ENCODE assay signal across 27 cellular contexts in the genomic region with DNA sequence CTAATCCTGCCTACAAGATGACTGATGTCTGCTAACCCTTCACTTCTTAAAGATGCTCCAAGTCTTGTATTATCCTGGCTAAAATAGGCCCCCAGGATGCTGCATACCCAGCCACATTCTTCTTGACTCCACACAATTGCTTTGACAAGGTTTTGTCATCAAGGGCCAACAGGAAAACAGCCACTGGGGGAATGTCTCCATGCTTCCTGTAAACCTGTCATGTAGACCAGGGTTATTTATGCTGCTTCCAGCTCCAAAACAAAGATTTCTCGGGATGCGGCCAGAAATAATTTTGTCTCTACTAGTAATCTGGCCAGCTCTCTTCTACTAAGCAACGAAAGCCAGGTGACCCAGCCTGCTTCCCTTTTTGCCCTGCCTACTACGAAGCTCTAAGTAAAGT. TPM values are rescaled to one million over a fixed set of nuclear protein-coding genes. Genes with fewer than 3 reads are reported as not detected.
DNase-seq lines count a peak whose midpoint lies in the region; ATAC-seq and TF ChIP-seq lines count a peak whose summit lies in the region.
"Had no signal": no experiment of that assay in that cellular context is flagged by ENCODE, and none has a peak within 500 bp of the region (broad histone marks: within the 10 kb centered on the region; RNA-seq: fewer than 3 reads in every experiment).

No MANE protein-coding gene starts in this region.

- H3K9ac ChIP-seq in IMR-90 (ENCODE audit: low read depth, low read length) (no peak overlapping the region), neural progenitor cell (no peak overlapping the region)

- no peak overlapping the region for H3K4me2 ChIP-seq in IMR-90 (ENCODE audit: low read depth, low read length)
- H3K4me2 ChIP-seq in neural progenitor cell, result peak overlapping the region; percentile 39

- peaks cover 5% of the 10 kb centered on the region for H3K36me3 Mint-ChIP-seq in neural progenitor cell
- H3K36me3 Mint-ChIP-seq: CD4-positive, CD25-positive, alpha-beta regulatory T cell; memory B cell had no signal

- no peak overlapping the region for H3K4me3 Mint-ChIP-seq in neural progenitor cell
- H3K4me3 Mint-ChIP-seq: activated CD4-positive, alpha-beta T cell treated with anti-CD3 and anti-CD28 coated beads for 36 hours; CD4-positive, CD25-positive, alpha-beta regulatory T cell; memory B cell; type B pancreatic cell had no signal

- H4K91ac ChIP-seq in IMR-90 (ENCODE audit: insufficient read depth, low read depth, low read length), result no peak overlapping the region; the same call in 1 of the 2 replicates

- no peak overlapping the region for H2AK5ac ChIP-seq in IMR-90 (ENCODE audit: low read depth, low read length)

- no peak overlapping the region for H4K5ac ChIP-seq in IMR-90 (ENCODE audit: low read depth, low read length)

- H3K79me2 ChIP-seq in neural progenitor cell (ENCODE audit: low read depth), result no peaks in the 10 kb centered on the region

- H3K27ac ChIP-seq in IMR-90 (ENCODE audit: insufficient read depth, low read length), result no peak overlapping the region
- H3K27ac ChIP-seq in neural progenitor cell, result no peak overlapping the region
- H3K27ac ChIP-seq in gastroesophageal sphincter, result no peak overlapping the region

- H2AK9ac ChIP-seq in IMR-90 (replicated peaks; ENCODE audit: low read depth, low read length, poor library complexity), result no peak overlapping the region

- H3F3A ChIP-seq in neural progenitor cell (ENCODE audit: low read depth), result peaks cover 53% of the 10 kb centered on the region

- BruUV-seq in IMR-90 (replicated peaks; lab: Mats Ljungman, UMichigan), result no TSS peak

- POLR2A ChIA-PET in IMR-90 (lab: Charles Lee; ENCODE audit: unreplicated experiment), result no interaction called here

- DNase-seq in A172 (ENCODE audit: low spot score) (peak; percentile 74), IMR-90 (no peak), dermis blood vessel endothelial cell (peak; percentile 43), neural progenitor cell (ENCODE audit: low spot score) (no peak), OCI-M2 (lab: John Stamatoyannopoulos, UW; ENCODE audit: unreplicated experiment) (no peak), DMS53 (lab: John Stamatoyannopoulos, UW) (no peak)
- no peak for DNase-seq in activated CD4-positive, alpha-beta T cell treated with anti-CD3 and anti-CD28 coated beads, Interleukin-2, amount 50 U/mL, for 4 hours
- DNase-seq: activated CD4-positive, alpha-beta T cell treated with anti-CD3 and anti-CD28 coated beads for 36 hours; activated naive CD4-positive, alpha-beta T cell treated with anti-CD3 and anti-CD28 coated beads, Interleukin-2, amount 50 U/mL, for 16 hours; AML-193; amygdala; Calu3; CD4-positive, CD25-positive, alpha-beta regulatory T cell; effector CD8-positive, alpha-beta T cell; NCI-H146; NCI-H2107; NCI-H345; NCI-H69; stimulated activated CD4-positive, alpha-beta T cell treated with anti-CD3 and anti-CD28 coated beads, Interleukin-15, amount 100 ng/mL, for 24 hours; stimulated activated CD4-positive, alpha-beta T cell treated with anti-CD3 and anti-CD28 coated beads, Interleukin-4, amount 100 ng/mL, for 4 hours; SW 1271 had no signal

- no peaks in the 10 kb centered on the region for H3K27me3 Mint-ChIP-seq in neural progenitor cell (ENCODE audit: insufficient read depth, low read depth)
- H3K27me3 Mint-ChIP-seq: activated CD4-positive, alpha-beta T cell treated with anti-CD3 and anti-CD28 coated beads for 36 hours; CD4-positive, CD25-positive, alpha-beta regulatory T cell; type B pancreatic cell had no signal

- no peaks in the 10 kb centered on the region for H3K9me3 ChIP-seq in IMR-90 (ENCODE audit: control insufficient read depth, insufficient read depth, low read length)
- H3K9me3 ChIP-seq in neural progenitor cell (ENCODE audit: low read depth), result no peaks in the 10 kb centered on the region
- H3K9me3 ChIP-seq in gastroesophageal sphincter, result no peaks in the 10 kb centered on the region

- no peak overlapping the region for H2BK5ac ChIP-seq in IMR-90 (ENCODE audit: low read depth, low read length, poor library complexity, severe bottlenecking)

- in situ Hi-C loops in IMR-90 (cut with MboI; ENCODE audit: low sequenced_read_pairs), result no loop called here

- H3K79me1 ChIP-seq in IMR-90 (ENCODE audit: low read depth in 1 of 2, low read length in 2 of 2), result peaks cover 50 to 97% of the 10 kb centered on the region in 2 experiments

- no peak for TF ChIP-seq RAD21 in IMR-90 (IDR thresholded peaks at IDR 0.05; ENCODE audit: low read length)

- H4K20me1 ChIP-seq in IMR-90 (ENCODE audit: insufficient read depth, low read length) (peaks cover 23% of the 10 kb centered on the region; the same call in 1 of the 2 replicates), neural progenitor cell (ENCODE audit: low read depth) (no peaks in the 10 kb centered on the region)

- dilution Hi-C loops in IMR-90 (cut with HindIII; ENCODE audit: low sequenced_read_pairs, unreplicated experiment), result no loop called here

- peaks cover 46% of the 10 kb centered on the region for H3K36me3 ChIP-seq in IMR-90 (ENCODE audit: control insufficient read depth, insufficient read depth, low read length)
- H3K36me3 ChIP-seq in neural progenitor cell, result no peaks in the 10 kb centered on the region
- H3K36me3 ChIP-seq in gastroesophageal sphincter, result peaks cover 0 to 27% of the 10 kb centered on the region in 2 donors

- H3K4me1 ChIP-seq in IMR-90 (ENCODE audit: control insufficient read depth, insufficient read depth, low read length), result peaks cover 36% of the 10 kb centered on the region
- peaks cover 66% of the 10 kb centered on the region for H3K4me1 ChIP-seq in neural progenitor cell
- peaks cover 5 to 46% (median 43%) of the 10 kb centered on the region in 3 donors for H3K4me1 ChIP-seq in gastroesophageal sphincter

- H3K9me1 ChIP-seq in IMR-90 (ENCODE audit: insufficient read depth, low read length), result peaks cover 48% of the 10 kb centered on the region

- WGBS in IMR-90 (ENCODE audit: extremely low coverage in 2 of 2, insufficient read length in 1 of 2), 2 experiments, result no CpG with 5 or more reads among the region's 4 CpGs
- WGBS in gastroesophageal sphincter (ENCODE audit: low coverage in 1 of 2), 2 donors, result 47% methylated on average over 3 to 4 of the region's 4 CpGs

- H3K4me1 Mint-ChIP-seq in neural progenitor cell, result peaks cover 84% of the 10 kb centered on the region
- H3K4me1 Mint-ChIP-seq: activated CD4-positive, alpha-beta T cell treated with anti-CD3 and anti-CD28 coated beads for 36 hours; CD4-positive, CD25-positive, alpha-beta regulatory T cell; memory B cell had no signal

- H3K14ac ChIP-seq in IMR-90 (replicated peaks; ENCODE audit: low read depth, low read length), result no peak overlapping the region

- TF ChIP-seq EP300 in gastroesophageal sphincter (IDR thresholded peaks at IDR 0.05), result no peak

- H3K4ac ChIP-seq in IMR-90 (ENCODE audit: low read depth, low read length), result 0 out of 2 replicates have a peak overlapping the region, but pooled peaks have one; percentile 2

- H3K18ac ChIP-seq in IMR-90 (ENCODE audit: low read depth, low read length), result no peak overlapping the region

- no peak overlapping the region for H3K4me3 ChIP-seq in IMR-90 (ENCODE audit: insufficient read depth, low read depth, low read length)
- H3K4me3 ChIP-seq in neural progenitor cell, result no peak overlapping the region
- H3K4me3 ChIP-seq in gastroesophageal sphincter, result no peak overlapping the region

- H3K56ac ChIP-seq in IMR-90 (ENCODE audit: extremely low read depth, insufficient read depth, low read length), result no peak overlapping the region

- CTCF ChIA-PET in IMR-90 (lab: Yijun Ruan, JAX), result no interaction called here

- H3K27ac Mint-ChIP-seq in neural progenitor cell, result peak overlapping the region; percentile 99
- H3K27ac Mint-ChIP-seq: activated CD4-positive, alpha-beta T cell treated with anti-CD3 and anti-CD28 coated beads for 36 hours; activated T-helper 2 cell treated with anti-CD3 and anti-CD28 coated beads, Interferon-gamma antibody, Interleukin-2, Interleukin-4, amounts not matched to agents 10 μg/mL and 5 μg/mL and 100 μg/mL, durations not matched to agents 14 hours and 24 hours and 36 hours; CD4-positive, CD25-positive, alpha-beta regulatory T cell; memory B cell had no signal

- H2AFZ ChIP-seq in IMR-90 (replicated peaks; ENCODE audit: low read length, poor library complexity) (no peak overlapping the region), neural progenitor cell (replicated peaks) (no peak overlapping the region)

- no peaks in the 10 kb centered on the region for H3K27me3 ChIP-seq in IMR-90 (ENCODE audit: control insufficient read depth, insufficient read depth, low read length)
- no peaks in the 10 kb centered on the region for H3K27me3 ChIP-seq in neural progenitor cell
- no peaks in the 10 kb centered on the region for H3K27me3 ChIP-seq in gastroesophageal sphincter

- H2BK15ac ChIP-seq in IMR-90 (ENCODE audit: low read depth, low read length), result no peak overlapping the region

- intact Hi-C loops in IMR-90 (cut with micrococcal nuclease), result no loop called here

- no peak overlapping the region for H2BK20ac ChIP-seq in IMR-90 (ENCODE audit: low read depth, low read length)

- peak overlapping the region in 1 of 2 experiments; percentile 6; a peak in 1 of 4 replicates for H4K8ac ChIP-seq in IMR-90 (ENCODE audit: low read depth in 2 of 2, low read length in 2 of 2)

- H2BK120ac ChIP-seq in IMR-90 (ENCODE audit: low read depth, low read length), result no peak overlapping the region

- TF ChIP-seq CTCF in IMR-90 (conservative IDR thresholded peaks at IDR 0.05; ENCODE audit: low read depth, low read length) (no peak), neural progenitor cell (IDR thresholded peaks at IDR 0.05) (no peak), gastroesophageal sphincter (IDR thresholded peaks at IDR 0.05) (no peak)

- no peaks in the 10 kb centered on the region for H3K9me3 Mint-ChIP-seq in neural progenitor cell
- H3K9me3 Mint-ChIP-seq: activated T-helper 2 cell treated with anti-CD3 and anti-CD28 coated beads, Interferon-gamma antibody, Interleukin-2, Interleukin-4, amounts not matched to agents 10 μg/mL and 5 μg/mL and 100 μg/mL, durations not matched to agents 14 hours and 24 hours and 36 hours; CD4-positive, CD25-positive, alpha-beta regulatory T cell; memory B cell; type B pancreatic cell had no signal

- no peak for TF ChIP-seq POLR2A in IMR-90 (IDR thresholded peaks at IDR 0.05; ENCODE audit: low read depth, low read length)
- no peak for TF ChIP-seq POLR2A in gastroesophageal sphincter (IDR thresholded peaks at IDR 0.05)

- ATAC-seq in IMR-90 (ENCODE audit: low read depth), result no peak
- ATAC-seq in gastroesophageal sphincter, result no peak
- ATAC-seq: activated CD4-positive, alpha-beta T cell treated with anti-CD3 and anti-CD28 coated beads for 36 hours; left lobe of liver; sciatic nerve had no signal

- peak overlapping the region; percentile 8; the same call in 1 of the 2 replicates for H3K23ac ChIP-seq in IMR-90 (ENCODE audit: low read depth, low read length)

RNA-seq across cellular contexts. Expression of gene SHB, which starts 53.8 kb away (rescaled TPM):
- total RNA-seq in A172 (2014; rRNA removed; shearing (Covaris generic)), result 15.1 and 19.8 TPM in 2 replicates
- 6.1 and 7.8 TPM in 2 replicates for total RNA-seq in IMR-90 (2012; rRNA removed)
- polyA plus RNA-seq in IMR-90 (2012; rRNA removed), result 20.4 and 22.9 TPM in 2 replicates
- 15.8 and 28.1 TPM in 2 replicates for polyA plus RNA-seq in IMR-90 (2012; cell fraction: cytosol; rRNA removed)
- polyA plus RNA-seq in IMR-90 (2012; cell fraction: nucleus; rRNA removed; ENCODE audit: low replicate concordance), result 36.9 and 39.5 TPM in 2 replicates
- total RNA-seq in dermis blood vessel endothelial cell, result 32.8 and 33.4 TPM in 2 replicates
- total RNA-seq in neural progenitor cell (ENCODE audit: low replicate concordance), result 1.1 and 4.1 TPM in 2 replicates
- total RNA-seq in gastroesophageal sphincter, result 10 to 100 TPM in 3 of 4 donors, 1 to 10 TPM in 1; 9.7 to 17.5 (median 14.2) TPM

Comparison
In these comparisons a context has a peak if more than half of its experiments do, and no peak if none do; other contexts are left out.
1. DNase-seq: peak in A172 (single experiment) and dermis blood vessel endothelial cell (single experiment); none in IMR-90 (single experiment), neural progenitor cell (single experiment), activated CD4-positive, alpha-beta T cell treated with anti-CD3 and anti-CD28 coated beads, Interleukin-2, amount 50 U/mL, for 4 hours (0 of 2), OCI-M2 (single experiment) and DMS53 (single experiment).